Comparison of ENCODE assay signal across 2 cellular contexts in the genomic region with DNA sequence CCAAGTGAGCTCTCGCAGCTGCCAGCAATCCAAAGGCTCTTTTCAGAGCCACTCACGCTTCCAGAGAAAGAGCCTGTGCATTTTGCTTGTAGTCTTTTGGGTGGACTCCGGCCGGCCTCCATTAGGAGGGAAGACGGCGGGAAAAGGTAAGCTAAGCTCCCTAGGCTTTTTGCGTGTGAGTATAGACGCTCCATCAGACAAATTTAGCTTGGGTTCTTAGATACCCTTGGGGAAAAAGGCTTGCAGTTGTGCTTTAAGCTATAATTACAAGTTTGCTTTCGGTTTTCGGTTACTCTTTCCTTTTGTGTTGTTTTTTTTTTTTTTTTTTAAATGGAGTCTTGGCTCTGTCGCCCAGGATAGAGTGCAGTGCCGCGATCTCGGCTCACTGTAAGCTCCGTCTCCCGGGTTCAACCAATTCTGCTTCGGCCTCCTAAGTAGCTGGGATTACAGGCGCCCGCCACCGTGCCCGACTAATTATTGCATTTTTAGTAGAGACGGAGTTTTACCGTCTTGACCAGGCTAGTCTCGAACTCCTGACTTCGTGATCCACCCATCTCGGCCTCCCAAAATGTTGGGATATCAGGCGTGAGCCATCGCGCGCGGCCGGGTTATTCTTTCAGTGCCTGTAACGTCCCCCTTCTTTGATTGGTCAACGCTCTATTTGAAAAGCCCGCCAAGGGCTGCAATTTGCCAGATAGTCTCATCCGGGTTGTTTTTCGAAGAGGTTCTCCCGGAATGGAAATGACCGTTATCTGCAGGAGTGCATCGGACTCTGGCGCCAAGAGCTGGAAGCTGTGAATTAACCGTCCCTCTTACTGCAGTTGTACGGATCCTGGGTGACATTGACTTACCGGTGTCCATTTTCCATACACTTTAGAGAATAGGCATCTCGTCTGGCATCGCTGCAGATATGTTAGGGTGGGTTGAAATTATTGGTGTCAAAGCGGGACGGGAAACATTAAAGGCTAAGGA.
TF ChIP-seq lines count a peak whose summit lies in the region.

No MANE protein-coding gene starts in this region.

TF ChIP-seq in HEK293, 187 proteins besides CTCF, POLR2A, EP300 and RAD21 (continued from another document):
- TF ChIP-seq, protein P1, sequence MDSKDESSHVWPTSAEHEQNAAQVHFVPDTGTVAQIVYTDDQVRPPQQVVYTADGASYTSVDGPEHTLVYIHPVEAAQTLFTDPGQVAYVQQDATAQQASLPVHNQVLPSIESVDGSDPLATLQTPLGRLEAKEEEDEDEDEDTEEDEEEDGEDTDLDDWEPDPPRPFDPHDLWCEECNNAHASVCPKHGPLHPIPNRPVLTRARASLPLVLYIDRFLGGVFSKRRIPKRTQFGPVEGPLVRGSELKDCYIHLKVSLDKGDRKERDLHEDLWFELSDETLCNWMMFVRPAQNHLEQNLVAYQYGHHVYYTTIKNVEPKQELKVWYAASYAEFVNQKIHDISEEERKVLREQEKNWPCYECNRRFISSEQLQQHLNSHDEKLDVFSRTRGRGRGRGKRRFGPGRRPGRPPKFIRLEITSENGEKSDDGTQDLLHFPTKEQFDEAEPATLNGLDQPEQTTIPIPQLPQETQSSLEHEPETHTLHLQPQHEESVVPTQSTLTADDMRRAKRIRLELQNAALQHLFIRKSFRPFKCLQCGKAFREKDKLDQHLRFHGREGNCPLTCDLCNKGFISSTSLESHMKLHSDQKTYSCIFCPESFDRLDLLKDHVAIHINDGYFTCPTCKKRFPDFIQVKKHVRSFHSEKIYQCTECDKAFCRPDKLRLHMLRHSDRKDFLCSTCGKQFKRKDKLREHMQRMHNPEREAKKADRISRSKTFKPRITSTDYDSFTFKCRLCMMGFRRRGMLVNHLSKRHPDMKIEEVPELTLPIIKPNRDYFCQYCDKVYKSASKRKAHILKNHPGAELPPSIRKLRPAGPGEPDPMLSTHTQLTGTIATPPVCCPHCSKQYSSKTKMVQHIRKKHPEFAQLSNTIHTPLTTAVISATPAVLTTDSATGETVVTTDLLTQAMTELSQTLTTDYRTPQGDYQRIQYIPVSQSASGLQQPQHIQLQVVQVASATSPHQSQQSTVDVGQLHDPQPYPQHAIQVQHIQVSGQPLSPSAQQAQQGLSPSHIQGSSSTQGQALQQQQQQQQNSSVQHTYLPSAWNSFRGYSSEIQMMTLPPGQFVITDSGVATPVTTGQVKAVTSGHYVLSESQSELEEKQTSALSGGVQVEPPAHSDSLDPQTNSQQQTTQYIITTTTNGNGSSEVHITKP (tag by site-specific recombination; IDR thresholded peaks at IDR 0.05): peak; percentile 50; the same call in 1 of the 2 replicates
- TF ChIP-seq ZNF626 (tag by site-specific recombination; IDR thresholded peaks at IDR 0.05) (no peak), ZNF391 (tag by site-specific recombination; IDR thresholded peaks at IDR 0.05; ENCODE audit: borderline replicate concordance, low read depth) (no peak), ZSCAN16 (tag by site-specific recombination; IDR thresholded peaks at IDR 0.05) (no peak), ZNF266 (tag by site-specific recombination; IDR thresholded peaks at IDR 0.05; ENCODE audit: low read depth) (no peak), ZNF624 (tag by site-specific recombination; IDR thresholded peaks at IDR 0.05) (no peak), ZNF510 (tag by site-specific recombination; IDR thresholded peaks at IDR 0.05; ENCODE audit: insufficient replicate concordance) (no peak), ZNF837 (tag by site-specific recombination; IDR thresholded peaks at IDR 0.05) (no peak), AEBP2 (tag by site-specific recombination; IDR thresholded peaks at IDR 0.05; ENCODE audit: borderline replicate concordance) (no peak), ZNF610 (tag by site-specific recombination; IDR thresholded peaks at IDR 0.05; ENCODE audit: borderline replicate concordance) (no peak), ZNF138 (tag by site-specific recombination; IDR thresholded peaks at IDR 0.05; ENCODE audit: borderline replicate concordance) (no peak), ZNF660 (tag by site-specific recombination; IDR thresholded peaks at IDR 0.05) (no peak), ZNF354C (tag by site-specific recombination; IDR thresholded peaks at IDR 0.05; ENCODE audit: borderline replicate concordance, low read depth) (no peak), ZBTB8A (tag by site-specific recombination; IDR thresholded peaks at IDR 0.05) (peak; percentile 36; the same call in 1 of the 2 replicates), ZBTB21 (tag by site-specific recombination; IDR thresholded peaks at IDR 0.05) (no peak), PRDM6 (tag by site-specific recombination; IDR thresholded peaks at IDR 0.05) (no peak)
- TF ChIP-seq, protein P2, sequence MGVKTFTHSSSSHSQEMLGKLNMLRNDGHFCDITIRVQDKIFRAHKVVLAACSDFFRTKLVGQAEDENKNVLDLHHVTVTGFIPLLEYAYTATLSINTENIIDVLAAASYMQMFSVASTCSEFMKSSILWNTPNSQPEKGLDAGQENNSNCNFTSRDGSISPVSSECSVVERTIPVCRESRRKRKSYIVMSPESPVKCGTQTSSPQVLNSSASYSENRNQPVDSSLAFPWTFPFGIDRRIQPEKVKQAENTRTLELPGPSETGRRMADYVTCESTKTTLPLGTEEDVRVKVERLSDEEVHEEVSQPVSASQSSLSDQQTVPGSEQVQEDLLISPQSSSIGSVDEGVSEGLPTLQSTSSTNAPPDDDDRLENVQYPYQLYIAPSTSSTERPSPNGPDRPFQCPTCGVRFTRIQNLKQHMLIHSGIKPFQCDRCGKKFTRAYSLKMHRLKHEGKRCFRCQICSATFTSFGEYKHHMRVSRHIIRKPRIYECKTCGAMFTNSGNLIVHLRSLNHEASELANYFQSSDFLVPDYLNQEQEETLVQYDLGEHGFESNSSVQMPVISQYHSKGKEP (tag by site-specific recombination; IDR thresholded peaks at IDR 0.05): peak; percentile 25; the same call in 1 of the 2 replicates

TF ChIP-seq in HepG2, 621 proteins besides CTCF, POLR2A, EP300 and RAD21 (continued from another document and continues in another):
- TF ChIP-seq, protein P3, sequence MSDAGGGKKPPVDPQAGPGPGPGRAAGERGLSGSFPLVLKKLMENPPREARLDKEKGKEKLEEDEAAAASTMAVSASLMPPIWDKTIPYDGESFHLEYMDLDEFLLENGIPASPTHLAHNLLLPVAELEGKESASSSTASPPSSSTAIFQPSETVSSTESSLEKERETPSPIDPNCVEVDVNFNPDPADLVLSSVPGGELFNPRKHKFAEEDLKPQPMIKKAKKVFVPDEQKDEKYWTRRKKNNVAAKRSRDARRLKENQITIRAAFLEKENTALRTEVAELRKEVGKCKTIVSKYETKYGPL (CRISPR knock-in tag; IDR thresholded peaks at IDR 0.05): 0 out of 2 replicates have a peak, but pooled peaks have one; percentile 18
- TF ChIP-seq HIVEP1 (CRISPR knock-in tag; IDR thresholded peaks at IDR 0.05) (no peak), ATF7-NPFF (CRISPR knock-in tag; IDR thresholded peaks at IDR 0.05; ENCODE audit: low read depth) (peak; percentile 85), MZF1 (CRISPR knock-in tag; IDR thresholded peaks at IDR 0.05; ENCODE audit: borderline replicate concordance) (no peak), ZNF546 (CRISPR knock-in tag; conservative IDR thresholded peaks at IDR 0.05) (no peak), ZBTB1 (CRISPR knock-in tag; IDR thresholded peaks at IDR 0.05; ENCODE audit: borderline replicate concordance) (no peak), ARID2 (CRISPR knock-in tag; IDR thresholded peaks at IDR 0.05; ENCODE audit: borderline replicate concordance) (no peak), MTF2 (CRISPR knock-in tag; IDR thresholded peaks at IDR 0.05; ENCODE audit: borderline replicate concordance) (no peak), CREB1 (IDR thresholded peaks at IDR 0.05) (peak; percentile 59), CREB1 (CRISPR knock-in tag; IDR thresholded peaks at IDR 0.05) (peak; percentile 77; the same call in 1 of the 2 replicates), ZNF629 (CRISPR knock-in tag; conservative IDR thresholded peaks at IDR 0.05) (no peak; the same call in none of the 2 replicates), ZBTB8A (CRISPR knock-in tag; IDR thresholded peaks at IDR 0.05; ENCODE audit: borderline replicate concordance, low read depth) (no peak), NR0B2 (CRISPR knock-in tag; IDR thresholded peaks at IDR 0.05) (no peak; the same call in 1 of the 2 replicates), DRAP1 (CRISPR knock-in tag; IDR thresholded peaks at IDR 0.05) (peak; percentile 76), ZNF331 (CRISPR knock-in tag; IDR thresholded peaks at IDR 0.05) (peak; percentile 51), AHR (CRISPR knock-in tag; IDR thresholded peaks at IDR 0.05) (no peak), ZNF646 (CRISPR knock-in tag; IDR thresholded peaks at IDR 0.05) (no peak)
- TF ChIP-seq, protein P4, sequence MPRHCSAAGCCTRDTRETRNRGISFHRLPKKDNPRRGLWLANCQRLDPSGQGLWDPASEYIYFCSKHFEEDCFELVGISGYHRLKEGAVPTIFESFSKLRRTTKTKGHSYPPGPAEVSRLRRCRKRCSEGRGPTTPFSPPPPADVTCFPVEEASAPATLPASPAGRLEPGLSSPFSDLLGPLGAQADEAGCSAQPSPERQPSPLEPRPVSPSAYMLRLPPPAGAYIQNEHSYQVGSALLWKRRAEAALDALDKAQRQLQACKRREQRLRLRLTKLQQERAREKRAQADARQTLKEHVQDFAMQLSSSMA (CRISPR knock-in tag; IDR thresholded peaks at IDR 0.05): no peak
- TF ChIP-seq, protein P5, sequence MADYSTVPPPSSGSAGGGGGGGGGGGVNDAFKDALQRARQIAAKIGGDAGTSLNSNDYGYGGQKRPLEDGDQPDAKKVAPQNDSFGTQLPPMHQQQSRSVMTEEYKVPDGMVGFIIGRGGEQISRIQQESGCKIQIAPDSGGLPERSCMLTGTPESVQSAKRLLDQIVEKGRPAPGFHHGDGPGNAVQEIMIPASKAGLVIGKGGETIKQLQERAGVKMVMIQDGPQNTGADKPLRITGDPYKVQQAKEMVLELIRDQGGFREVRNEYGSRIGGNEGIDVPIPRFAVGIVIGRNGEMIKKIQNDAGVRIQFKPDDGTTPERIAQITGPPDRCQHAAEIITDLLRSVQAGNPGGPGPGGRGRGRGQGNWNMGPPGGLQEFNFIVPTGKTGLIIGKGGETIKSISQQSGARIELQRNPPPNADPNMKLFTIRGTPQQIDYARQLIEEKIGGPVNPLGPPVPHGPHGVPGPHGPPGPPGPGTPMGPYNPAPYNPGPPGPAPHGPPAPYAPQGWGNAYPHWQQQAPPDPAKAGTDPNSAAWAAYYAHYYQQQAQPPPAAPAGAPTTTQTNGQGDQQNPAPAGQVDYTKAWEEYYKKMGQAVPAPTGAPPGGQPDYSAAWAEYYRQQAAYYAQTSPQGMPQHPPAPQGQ (CRISPR knock-in tag; IDR thresholded peaks at IDR 0.05; ENCODE audit: borderline replicate concordance): no peak
